In the genomic region with DNA sequence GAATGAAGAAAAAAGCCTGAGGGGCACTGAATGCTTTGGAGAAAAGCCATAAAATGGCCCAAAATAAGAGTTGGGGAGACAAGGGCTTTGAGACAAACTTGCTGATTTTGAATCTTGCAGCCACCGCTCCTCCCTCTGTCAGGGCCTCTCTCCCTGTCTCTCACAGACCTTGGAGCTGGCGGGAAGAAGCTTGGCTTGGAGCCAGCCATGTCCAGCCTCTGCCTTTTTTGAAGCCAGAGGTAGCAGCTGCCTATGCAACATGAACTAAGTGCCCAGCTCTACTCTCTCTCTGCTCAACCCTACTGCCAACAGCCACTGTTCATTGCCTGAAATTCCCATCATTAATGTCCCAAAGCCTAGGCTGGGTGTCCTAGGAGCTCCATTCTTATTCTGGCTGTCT, we compare ENCODE assay signal across 23 cellular contexts.
DNase-seq lines count a peak whose midpoint lies in the region; ATAC-seq and TF ChIP-seq lines count a peak whose summit lies in the region.
"Had no signal": no experiment of that assay in that cellular context is flagged by ENCODE, and none has a peak within 500 bp of the region (broad histone marks: within the 10 kb centered on the region; RNA-seq: fewer than 3 reads in every experiment).

No MANE protein-coding gene starts in this region.

- H3K4me3 ChIP-seq in transverse colon: no peak overlapping the region
- H3K4me3 ChIP-seq: stomach had no signal

- ATAC-seq in GM21515 (IDR thresholded peaks at IDR 0.05; ENCODE audit: unreplicated experiment): no peak
- no peak for ATAC-seq in CD4-positive, alpha-beta T cell (ENCODE audit: poor library complexity)
- ATAC-seq: foreskin keratinocyte, natural killer cell had no signal

- 38% methylated on average over 2 of the region's 2 CpGs; no CpG with 5 or more reads in 1 of the 2 donors for WGBS in transverse colon (ENCODE audit: low coverage in 1 of 2), 2 donors

- no peak overlapping the region for H3K4me3 Mint-ChIP-seq in CD4-positive, alpha-beta T cell
- H3K4me3 Mint-ChIP-seq: natural killer cell had no signal

- H3K27ac ChIP-seq in transverse colon: no peak overlapping the region
- no peak overlapping the region for H3K27ac ChIP-seq in CD4-positive, alpha-beta T cell (ENCODE audit: low read depth, low read length)
- H3K27ac ChIP-seq: epithelial cell of prostate, foreskin keratinocyte, stomach had no signal

- no peaks in the 10 kb centered on the region for H3K4me1 ChIP-seq in transverse colon
- H3K4me1 ChIP-seq: foreskin keratinocyte, stomach had no signal

- no peaks in the 10 kb centered on the region for H3K36me3 Mint-ChIP-seq in CD4-positive, alpha-beta T cell (ENCODE audit: low read depth)
- H3K36me3 Mint-ChIP-seq: natural killer cell had no signal

- in situ Hi-C loops in transverse colon (cut with MboI; ENCODE audit: low pct_ligation_motif_present in 1 of 4, low pct_unique_long_range_greater_than_20kb in 1 of 4, low sequenced_read_pairs in 3 of 4): no loop called here

- DNase-seq in DMS 273 treated with DMSO at 0.1 percent for 48 hours (lab: John Stamatoyannopoulos, UW): peak; percentile 6
- DNase-seq in NCI-H1092 (lab: John Stamatoyannopoulos, UW): peak; percentile 82
- peak; percentile 80 for DNase-seq in NCI-H2171 treated with DMSO at 0.1 percent for 48 hours (lab: John Stamatoyannopoulos, UW)
- DNase-seq in SHP77 (lab: John Stamatoyannopoulos, UW): peak; percentile 69 to 85
- DNase-seq in transverse colon: no peak
- DNase-seq in CD4-positive, alpha-beta T cell: no peak
- no peak for DNase-seq in activated effector memory CD4-positive, alpha-beta T cell treated with anti-CD3 and anti-CD28 coated beads, Interleukin-2, amount 50 U/mL, for 16 hours
- DNase-seq: activated CD4-positive, alpha-beta T cell treated with anti-CD3 and anti-CD28 coated beads for 4 hours; activated gamma-delta T cell treated with Interleukin-2 at 50 U/mL for 16 hours; amniotic stem cell; Caco-2; central memory CD4-positive, alpha-beta T cell; foreskin keratinocyte; GF-D8; Karpas-422; kidney glomerular epithelial cell; mesendoderm; natural killer cell; RPMI8226; stimulated activated CD4-positive, alpha-beta T cell treated with anti-CD3 and anti-CD28 coated beads, Interleukin-2, amount 100 ng/mL, for 24 hours; stomach had no signal

- TF ChIP-seq POLR2A in transverse colon (IDR thresholded peaks at IDR 0.05): no peak

- TF ChIP-seq EP300 in transverse colon (IDR thresholded peaks at IDR 0.05; ENCODE audit: low read depth): no peak

- TF ChIP-seq CTCF in transverse colon (IDR thresholded peaks at IDR 0.05): no peak
- no peak for TF ChIP-seq CTCF in CD4-positive, alpha-beta T cell (IDR thresholded peaks at IDR 0.05)

- peaks cover 42% of the 10 kb centered on the region for H3K27me3 ChIP-seq in transverse colon
- peaks cover 20% of the 10 kb centered on the region for H3K27me3 ChIP-seq in CD4-positive, alpha-beta T cell (ENCODE audit: control insufficient read depth, insufficient read depth, low read length)

- H3K27ac Mint-ChIP-seq in CD4-positive, alpha-beta T cell: no peak overlapping the region
- H3K27ac Mint-ChIP-seq: natural killer cell had no signal

- intact Hi-C loops in transverse colon (cut with DNase I; ENCODE audit: low total_unique reads): no loop called here
- intact Hi-C loops in CD4-positive, alpha-beta T cell (cut with DNase I, micrococcal nuclease): no loop called here

- peaks cover 2% of the 10 kb centered on the region for H3K9me3 Mint-ChIP-seq in CD4-positive, alpha-beta T cell
- H3K9me3 Mint-ChIP-seq: natural killer cell had no signal

- POLR2A ChIA-PET in CD4-positive, alpha-beta T cell (lab: Charles Lee): no interaction called here

- H3K4me1 Mint-ChIP-seq in CD4-positive, alpha-beta T cell (ENCODE audit: low read depth): no peaks in the 10 kb centered on the region
- H3K4me1 Mint-ChIP-seq: natural killer cell had no signal

- peaks cover 0 to 7% of the 10 kb centered on the region in 2 donors for H3K9me3 ChIP-seq in transverse colon
- H3K9me3 ChIP-seq in CD4-positive, alpha-beta T cell (ENCODE audit: control insufficient read depth, low read length): peaks cover 5% of the 10 kb centered on the region

- CTCF ChIA-PET in CD4-positive, alpha-beta T cell (lab: Charles Lee): no interaction called here

- no peaks in the 10 kb centered on the region for H3K36me3 ChIP-seq in transverse colon
- H3K36me3 ChIP-seq: stomach had no signal

- peaks cover 73% of the 10 kb centered on the region for H3K27me3 Mint-ChIP-seq in CD4-positive, alpha-beta T cell

Comparison
In these comparisons a context has a peak if more than half of its experiments do, and no peak if none do; other contexts are left out.
1. DNase-seq: peak in DMS 273 treated with DMSO at 0.1 percent for 48 hours (single experiment), NCI-H1092 (single experiment), NCI-H2171 treated with DMSO at 0.1 percent for 48 hours (single experiment) and SHP77 (2 of 2); none in transverse colon (single experiment), CD4-positive, alpha-beta T cell (0 of 10) and activated effector memory CD4-positive, alpha-beta T cell treated with anti-CD3 and anti-CD28 coated beads, Interleukin-2, amount 50 U/mL, for 16 hours (single experiment).